Comparison of ENCODE assay signal across 8 cellular contexts in genomic region chr5:87780831-87781760, GRCh38.
A peak's percentile ranks its signal among the peaks of the same experiment; 100 is the strongest.
DNase-seq lines count a peak whose midpoint lies in the region; ATAC-seq, FAIRE-seq and TF ChIP-seq lines count a peak whose summit lies in the region.

No MANE protein-coding gene starts in this region.

- peak; percentile 88 for TF ChIP-seq CTCF in WTC11 (IDR thresholded peaks at IDR 0.05)

- no peaks in the 10 kb centered on the region for H3K36me3 Mint-ChIP-seq in WTC11

- CTCF ChIA-PET in WTC11 (lab: Charles Lee) = interaction anchor here (0.6 to 2.5 kb wide), 54 partner anchors 10 to 948 kb away, joined by 3 to 50 read pairs (median 4); partner anchors contain the start of gene CCNH

- no peaks in the 10 kb centered on the region for H3K9me3 Mint-ChIP-seq in WTC11

- POLR2A ChIA-PET in WTC11 (lab: Charles Lee) = interaction anchor here (0.7 kb wide), 1 partner anchor 910 kb away, joined by 3 read pairs; no protein-coding TSS in a partner anchor

- no peak overlapping the region for H3K27ac Mint-ChIP-seq in WTC11

- DNase-seq in Ammon's horn (ENCODE audit: low spot score) (peak; percentile 99), GM19239 (ENCODE audit: insufficient read length, low spot score) (peak; percentile 13), NCI-H226 (peak; percentile 48), WTC11 (ENCODE audit: low spot score) (peak; percentile 82), caudate nucleus (lab: John Stamatoyannopoulos, UW) (peak in 59 of 61 donors; percentile 23 to 95 (median 78)), islet precursor cell (peak; percentile 86)
- DNase-seq in stimulated activated CD4-positive, alpha-beta T cell treated with anti-CD3 and anti-CD28 coated beads, Interleukin-1b, Interleukin-23, amount 100 ng/mL, for 24 hours (ENCODE audit: low read depth in 4 of 4, low spot score in 1 of 4) = peak; percentile 51 to 64 (median 60)

- peak overlapping the region; percentile 84 for H3K27ac ChIP-seq in caudate nucleus (ENCODE audit: low read depth, low read length)

- peaks cover 23% of the 10 kb centered on the region for H3K4me1 Mint-ChIP-seq in WTC11

- peaks cover 41% of the 10 kb centered on the region for H3K27me3 Mint-ChIP-seq in WTC11 (ENCODE audit: low read depth)

- ATAC-seq in HG03354 (IDR thresholded peaks at IDR 0.05; ENCODE audit: poor library complexity, severe bottlenecking, unreplicated experiment) (peak; percentile 100), WTC11 (peak; percentile 99)

- H3K4me3 Mint-ChIP-seq in WTC11 = peak overlapping the region; percentile 56

- FAIRE-seq in GM19239 (lab: Jason Lieb, UNC) = peak; percentile 85

TF ChIP-seq in WTC11, 78 proteins besides CTCF, POLR2A, EP300 and RAD21:
- peak; percentile 42; the same call in 1 of the 2 replicates for TF ChIP-seq MAX (CRISPR knock-in tag; IDR thresholded peaks at IDR 0.05)
- no peak for TF ChIP-seq IRF1 (CRISPR knock-in tag; IDR thresholded peaks at IDR 0.05)

Comparison
In these comparisons a context has a peak if more than half of its experiments do, and no peak if none do; other contexts are left out.
1. Peak in every context shown above with its lines: DNase-seq, ATAC-seq and H3K27ac ChIP-seq.
2. DNase-seq: peak in every context shown above with its lines; median percentile 99 in Ammon's horn; 86 in islet precursor cell; 82 in WTC11; 78 in caudate nucleus; 60 in stimulated activated CD4-positive, alpha-beta T cell treated with anti-CD3 and anti-CD28 coated beads, Interleukin-1b, Interleukin-23, amount 100 ng/mL, for 24 hours; 48 in NCI-H226; 13 in GM19239.